ENCODE assay signal across 8 cellular contexts in the genomic region with DNA sequence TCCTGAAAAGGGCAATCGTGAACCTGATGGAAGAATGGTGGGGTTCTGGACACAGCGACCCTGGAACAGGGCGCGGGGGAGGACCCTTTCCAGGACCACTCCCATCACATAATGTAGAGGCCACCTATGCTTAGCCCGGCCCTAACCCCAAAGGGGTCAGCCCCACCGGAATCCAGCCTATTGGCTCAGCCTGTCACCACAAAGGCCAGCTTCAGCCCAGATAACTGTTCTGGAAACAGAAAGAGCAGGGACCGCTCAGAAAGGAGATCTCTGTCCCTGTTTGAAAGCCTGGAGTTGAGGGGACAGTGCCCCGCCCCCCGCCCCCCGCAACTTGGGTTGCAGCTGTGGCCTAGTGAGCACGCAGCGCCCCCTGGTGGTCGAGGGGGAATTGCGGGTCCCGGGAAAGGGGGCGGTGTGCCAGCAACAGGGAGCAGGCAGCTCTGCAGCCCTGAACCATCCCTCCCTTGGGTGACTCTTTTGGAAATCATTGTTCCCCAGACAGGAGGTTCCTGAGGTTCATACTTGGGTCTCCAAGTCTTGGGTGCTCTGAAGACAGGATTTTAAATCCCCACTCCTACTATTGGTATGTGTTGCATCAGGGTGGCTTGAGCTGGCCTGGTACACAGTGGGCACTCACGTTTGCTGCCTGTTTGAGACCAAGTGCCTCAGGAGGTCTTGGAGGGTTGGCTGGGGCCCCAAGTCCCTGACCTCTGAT. TPM values are rescaled to one million over a fixed set of nuclear protein-coding genes. Genes with fewer than 3 reads are reported as not detected.
DNase-seq lines count a peak whose midpoint lies in the region; ATAC-seq and TF ChIP-seq lines count a peak whose summit lies in the region.

No MANE protein-coding gene starts in this region.

- H3K27ac ChIP-seq in BLaER1 (no peak overlapping the region), GM23338 (ENCODE audit: low read depth) (no peak overlapping the region), upper lobe of left lung (peak overlapping the region in 1 of 4 donors; percentile 57)

- no peaks in the 10 kb centered on the region for H3K9me2 ChIP-seq in GM23338 (ENCODE audit: insufficient read depth)

- H3F3A ChIP-seq in GM23338 (replicated peaks; ENCODE audit: low read depth): no peaks in the 10 kb centered on the region

- peak; percentile 82 for DNase-seq in GM23338 (ENCODE audit: low spot score)
- DNase-seq in RPMI8226: peak; percentile 76
- DNase-seq in activated gamma-delta T cell treated with Interleukin-2 at 50 U/mL for 16 hours: peak; percentile 79
- peak; percentile 66 for DNase-seq in glomerular visceral epithelial cell (ENCODE audit: extremely low spot score)
- peak; percentile 41 to 95 (median 79) for DNase-seq in posterior cingulate gyrus
- peak; percentile 72 to 94 for DNase-seq in upper lobe of left lung

- TF ChIP-seq CTCF in GM23338 (conservative IDR thresholded peaks at IDR 0.05; ENCODE audit: low read depth in 2 of 2): peak; percentile 91 to 99
- peak; percentile 88 to 97 (median 92) for TF ChIP-seq CTCF in upper lobe of left lung (IDR thresholded peaks at IDR 0.05)

- no peak overlapping the region for H3K4me3 ChIP-seq in BLaER1
- H3K4me3 ChIP-seq in GM23338: no peak overlapping the region
- H3K4me3 ChIP-seq in upper lobe of left lung: peak overlapping the region in 2 of 4 donors; percentile 8 to 29

- H3K36me3 ChIP-seq in BLaER1 (no peaks in the 10 kb centered on the region), GM23338 (ENCODE audit: insufficient read depth) (no peaks in the 10 kb centered on the region), upper lobe of left lung (no peaks in the 10 kb centered on the region)

- no peaks in the 10 kb centered on the region for H3K79me2 ChIP-seq in GM23338 (replicated peaks; ENCODE audit: insufficient read depth)

- no peak overlapping the region for H3K9ac ChIP-seq in BLaER1

- H3K4me2 ChIP-seq in BLaER1 (peak overlapping the region; percentile 35; the same call in 1 of the 2 replicates), GM23338 (peak overlapping the region; percentile 73; the same call in 1 of the 2 replicates)

- no peaks in the 10 kb centered on the region for H4K20me1 ChIP-seq in BLaER1
- H4K20me1 ChIP-seq in GM23338 (replicated peaks; ENCODE audit: insufficient read depth): no peaks in the 10 kb centered on the region

- ATAC-seq in GM23338 (peak; percentile 91), upper lobe of left lung (ENCODE audit: low FRiP score in 2 of 2) (peak in 1 of 2 donors; percentile 79), HG03175 (IDR thresholded peaks at IDR 0.05; ENCODE audit: unreplicated experiment) (no peak)

- H3K4me1 ChIP-seq in BLaER1 (peaks cover 17% of the 10 kb centered on the region), GM23338 (ENCODE audit: insufficient read depth) (no peaks in the 10 kb centered on the region), upper lobe of left lung (peaks cover 8 to 23% (median 14%) of the 10 kb centered on the region in 4 donors)

- H3K36me3 Mint-ChIP-seq in GM23338 (ENCODE audit: low read depth): no peaks in the 10 kb centered on the region

- no peak for TF ChIP-seq POLR2A in upper lobe of left lung (IDR thresholded peaks at IDR 0.05)

- H3K27ac Mint-ChIP-seq in GM23338: no peak overlapping the region

- H3K4me3 Mint-ChIP-seq in GM23338: no peak overlapping the region

- no peak for TF ChIP-seq EP300 in upper lobe of left lung (IDR thresholded peaks at IDR 0.05)

- 31 to 55% methylated on average over 9 to 16 of the region's 17 CpGs for WGBS in upper lobe of left lung, 2 donors

- peak overlapping the region; percentile 47; the same call in 1 of the 2 replicates for H2AFZ ChIP-seq in GM23338

- no peaks in the 10 kb centered on the region for H3K9me3 ChIP-seq in BLaER1
- H3K9me3 ChIP-seq in upper lobe of left lung: no peaks in the 10 kb centered on the region

- H3K27me3 Mint-ChIP-seq in GM23338 (ENCODE audit: insufficient read depth, low read depth, poor library complexity): peaks cover 3% of the 10 kb centered on the region

- intact Hi-C loops in posterior cingulate gyrus (cut with DNase I): loop anchor here (1.0 kb wide), 2 partner anchors 35 to 148 kb away; no protein-coding TSS in a partner anchor

- H3K4me1 Mint-ChIP-seq in GM23338: no peaks in the 10 kb centered on the region

- H3K27me3 ChIP-seq in BLaER1 (no peaks in the 10 kb centered on the region), GM23338 (ENCODE audit: insufficient read depth) (no peaks in the 10 kb centered on the region), upper lobe of left lung (no peaks in the 10 kb centered on the region)

- no peaks in the 10 kb centered on the region for H3K9me3 Mint-ChIP-seq in GM23338

TF ChIP-seq in GM23338, 12 proteins besides CTCF, POLR2A, EP300 and RAD21:
- no peak for TF ChIP-seq NANOG (IDR thresholded peaks at IDR 0.05; ENCODE audit: borderline replicate concordance)

RNA-seq across cellular contexts. Expression of a gene that starts 1.5 kb away (rescaled TPM):
- total RNA-seq in GM23338 (2014; rRNA removed; shearing (Covaris generic)): not detected in 2 replicates
- polyA plus RNA-seq in GM23338 (2016; fragmentation: Nextera tagmentation; extraction: Ambion mirVana): not detected in 2 replicates
- 10 to 100 TPM; 14.4 to 69.9 (median 60.7) TPM for total RNA-seq in upper lobe of left lung

RNA-seq across cellular contexts. Expression of a gene that starts 21.6 kb away (rescaled TPM):
- 6.4 and 6.5 TPM in 2 replicates for total RNA-seq in GM23338 (2014; rRNA removed; shearing (Covaris generic))
- 2.8 and 3.3 TPM in 2 replicates for polyA plus RNA-seq in GM23338 (2016; fragmentation: Nextera tagmentation; extraction: Ambion mirVana)
- 10 to 100 TPM; 18.4 to 53.7 (median 21.5) TPM for total RNA-seq in upper lobe of left lung

RNA-seq across cellular contexts. Expression of a gene that starts 29.1 kb away (rescaled TPM):
- 4.0 and 6.0 TPM in 2 replicates for total RNA-seq in GM23338 (2014; rRNA removed; shearing (Covaris generic))
- 2.4 and 2.8 TPM in 2 replicates for polyA plus RNA-seq in GM23338 (2016; fragmentation: Nextera tagmentation; extraction: Ambion mirVana)
- total RNA-seq in upper lobe of left lung: 10 to 100 TPM in 3 of 6 donors, 1 to 10 TPM in 3; 2.3 to 26.2 (median 10.5) TPM

RNA-seq across cellular contexts. Expression of a gene that starts 47.7 kb away (rescaled TPM):
- not detected in 2 replicates for total RNA-seq in GM23338 (2014; rRNA removed; shearing (Covaris generic))
- polyA plus RNA-seq in GM23338 (2016; fragmentation: Nextera tagmentation; extraction: Ambion mirVana): 0.30 TPM in 1 of 2 replicates, not detected in the other
- total RNA-seq in upper lobe of left lung: not detected

RNA-seq across cellular contexts. Expression of a gene that starts 56.7 kb away (rescaled TPM):
- 79.0 and 86.6 TPM in 2 replicates for total RNA-seq in GM23338 (2014; rRNA removed; shearing (Covaris generic))
- 126 and 131 TPM in 2 replicates for polyA plus RNA-seq in GM23338 (2016; fragmentation: Nextera tagmentation; extraction: Ambion mirVana)
- total RNA-seq in upper lobe of left lung: 10 to 100 TPM in 5 of 6 donors, 1 to 10 TPM in 1; 6.7 to 41.9 (median 39.1) TPM

Comparison
In these comparisons a context has a peak if more than half of its experiments do, and no peak if none do; other contexts are left out.
1. RNA of a gene that starts 1.5 kb away (total RNA-seq): 14.4 to 69.9 TPM in upper lobe of left lung; not detected in GM23338; every median in the first group is over 10 times any median in the second.
2. Peak in every context shown above with its lines, with median percentiles within 50 percentile points of each other: DNase-seq.